27 cellular contexts compared by ENCODE assay signal in genomic region chr14:89502966-89503365, GRCh38.
DNase-seq lines count a peak whose midpoint lies in the region; ATAC-seq and TF ChIP-seq lines count a peak whose summit lies in the region.
"Had no signal": no experiment of that assay in that cellular context is flagged by ENCODE, and none has a peak within 500 bp of the region (broad histone marks: within the 10 kb centered on the region; RNA-seq: fewer than 3 reads in every experiment).

No MANE protein-coding gene starts in this region.

- no peak overlapping the region for H3K27ac ChIP-seq in CD4-positive, alpha-beta T cell (ENCODE audit: low read depth, low read length)
- no peak overlapping the region for H3K27ac ChIP-seq in OCI-LY3 (ENCODE audit: low read length)
- H3K27ac ChIP-seq in effector memory CD4-positive, alpha-beta T cell (ENCODE audit: insufficient read depth, low read length, poor library complexity, severe bottlenecking): no peak overlapping the region
- H3K27ac ChIP-seq: A549, HL-60, Peyer's patch, SJCRH30 had no signal

- H3K4me2 ChIP-seq in OCI-LY3 (ENCODE audit: low read length): peak overlapping the region; percentile 75
- H3K4me2 ChIP-seq: A549 had no signal

- H3K4me1 Mint-ChIP-seq in CD4-positive, alpha-beta T cell (ENCODE audit: low read depth): peaks cover 41% of the 10 kb centered on the region
- H3K4me1 Mint-ChIP-seq in dendritic cell treated with granulocyte-macrophage colony-stimulating factor and Interleukin-4, amounts not matched to agents 40 ng/mL and 50 ng/mL, for 4 days (ENCODE audit: low read depth): peaks cover 51% of the 10 kb centered on the region
- H3K4me1 Mint-ChIP-seq in osteocyte (ENCODE audit: unreplicated experiment): peaks cover 34% of the 10 kb centered on the region

- no peaks in the 10 kb centered on the region for H4K20me1 ChIP-seq in OCI-LY3 (ENCODE audit: insufficient read depth, low read length)

- CTCF ChIA-PET in CD4-positive, alpha-beta T cell (lab: Charles Lee): no interaction called here

- DNase-seq in CD4-positive, alpha-beta T cell: no peak
- DNase-seq in osteocyte (ENCODE audit: extremely low spot score, unreplicated experiment) (no peak), COR-L47 (lab: John Stamatoyannopoulos, UW) (no peak)
- DNase-seq in effector memory CD4-positive, alpha-beta T cell: no peak
- DNase-seq: BE2C, Caco-2, DMS 273 treated with DMSO at 0.1 percent for 48 hours, DMS79 treated with DMSO at 0.1 percent for 48 hours, H7, HFFc6, MM.1S, NCI-H1092 treated with DMSO at 0.1 percent for 48 hours, NCI-H1436 treated with DMSO at 0.1 percent for 48 hours, NCI-H1930, NCI-H226, NCI-H524, NCI-H82, Peyer's patch, SJCRH30 had no signal

- peak overlapping the region; percentile 48 for H3K27ac Mint-ChIP-seq in CD4-positive, alpha-beta T cell
- H3K27ac Mint-ChIP-seq in dendritic cell treated with granulocyte-macrophage colony-stimulating factor and Interleukin-4, amounts not matched to agents 40 ng/mL and 50 ng/mL, for 4 days: peak overlapping the region; percentile 96
- H3K27ac Mint-ChIP-seq in osteocyte (ENCODE audit: unreplicated experiment): peak overlapping the region; percentile 18

- H3K4me3 Mint-ChIP-seq in CD4-positive, alpha-beta T cell: no peak overlapping the region
- no peak overlapping the region for H3K4me3 Mint-ChIP-seq in dendritic cell treated with granulocyte-macrophage colony-stimulating factor and Interleukin-4, amounts not matched to agents 40 ng/mL and 50 ng/mL, for 4 days
- no peak overlapping the region for H3K4me3 Mint-ChIP-seq in osteocyte (ENCODE audit: unreplicated experiment)
- H3K4me3 Mint-ChIP-seq: HFFc6 had no signal

- no peaks in the 10 kb centered on the region for H3K9me3 Mint-ChIP-seq in CD4-positive, alpha-beta T cell
- no peaks in the 10 kb centered on the region for H3K9me3 Mint-ChIP-seq in dendritic cell treated with granulocyte-macrophage colony-stimulating factor and Interleukin-4, amounts not matched to agents 40 ng/mL and 50 ng/mL, for 4 days
- H3K9me3 Mint-ChIP-seq in osteocyte (ENCODE audit: unreplicated experiment): no peaks in the 10 kb centered on the region
- H3K9me3 Mint-ChIP-seq: HFFc6 had no signal

- POLR2A ChIA-PET in CD4-positive, alpha-beta T cell (lab: Charles Lee): no interaction called here

- 0 out of 2 replicates have a peak overlapping the region, but pooled peaks have one; percentile 19 for H3K4me3 ChIP-seq in OCI-LY3 (ENCODE audit: low read length)
- no peak overlapping the region for H3K4me3 ChIP-seq in effector memory CD4-positive, alpha-beta T cell (ENCODE audit: insufficient read depth, low read depth, low read length, poor library complexity, severe bottlenecking)
- H3K4me3 ChIP-seq: A549, GM12878, K562, Peyer's patch, SJCRH30 had no signal

- TF ChIP-seq CTCF in CD4-positive, alpha-beta T cell (IDR thresholded peaks at IDR 0.05): no peak
- TF ChIP-seq CTCF in OCI-LY3 (IDR thresholded peaks at IDR 0.05; ENCODE audit: low read depth, low read length): no peak
- TF ChIP-seq CTCF in osteocyte (IDR thresholded peaks at IDR 0.05): no peak

- no peak for ATAC-seq in CD4-positive, alpha-beta T cell (ENCODE audit: poor library complexity)
- no peak for ATAC-seq in HG02678 (IDR thresholded peaks at IDR 0.05; ENCODE audit: unreplicated experiment)
- ATAC-seq: A549, HepG2, K562 had no signal

- no peaks in the 10 kb centered on the region for H3K36me3 ChIP-seq in OCI-LY3 (replicated peaks; ENCODE audit: low read depth, low read length)
- peaks cover 4% of the 10 kb centered on the region for H3K36me3 ChIP-seq in effector memory CD4-positive, alpha-beta T cell (ENCODE audit: control insufficient read depth, insufficient read depth, low read length)
- H3K36me3 ChIP-seq: BE2C, Peyer's patch, SJCRH30 had no signal

- H3K9me3 ChIP-seq in CD4-positive, alpha-beta T cell (ENCODE audit: control insufficient read depth, low read length): no peaks in the 10 kb centered on the region
- H3K9me3 ChIP-seq in OCI-LY3 (ENCODE audit: insufficient read depth, low read length): no peaks in the 10 kb centered on the region
- H3K9me3 ChIP-seq in effector memory CD4-positive, alpha-beta T cell (ENCODE audit: control insufficient read depth, low read length): no peaks in the 10 kb centered on the region
- H3K9me3 ChIP-seq: A549, BE2C, Caco-2, Peyer's patch, SJCRH30 had no signal

- no peak overlapping the region for H2AFZ ChIP-seq in OCI-LY3 (ENCODE audit: low read depth, low read length)

- intact Hi-C loops in CD4-positive, alpha-beta T cell (cut with DNase I, micrococcal nuclease): loop anchor here in 1 of 2 experiments (10.0 kb wide), 1 partner anchor 262 kb away; no protein-coding TSS in a partner anchor
- intact Hi-C loops in dendritic cell treated with granulocyte-macrophage colony-stimulating factor and Interleukin-4, amounts not matched to agents 40 ng/mL and 50 ng/mL, for 4 days (cut with micrococcal nuclease): no loop called here

- no peaks in the 10 kb centered on the region for H3K27me3 ChIP-seq in CD4-positive, alpha-beta T cell (ENCODE audit: control insufficient read depth, insufficient read depth, low read length)
- no peaks in the 10 kb centered on the region for H3K27me3 ChIP-seq in OCI-LY3 (ENCODE audit: low read depth, low read length)
- no peaks in the 10 kb centered on the region for H3K27me3 ChIP-seq in effector memory CD4-positive, alpha-beta T cell (replicated peaks; ENCODE audit: control insufficient read depth, insufficient read depth, low read length, poor library complexity, severe bottlenecking)
- H3K27me3 ChIP-seq: BE2C, Peyer's patch, SJCRH30 had no signal

- H3K79me2 ChIP-seq in OCI-LY3 (ENCODE audit: low read length): no peaks in the 10 kb centered on the region

- no peak overlapping the region for H3K9ac ChIP-seq in OCI-LY3 (ENCODE audit: low read length)

- peaks cover 53% of the 10 kb centered on the region for H3K36me3 Mint-ChIP-seq in CD4-positive, alpha-beta T cell (ENCODE audit: low read depth)
- H3K36me3 Mint-ChIP-seq in dendritic cell treated with granulocyte-macrophage colony-stimulating factor and Interleukin-4, amounts not matched to agents 40 ng/mL and 50 ng/mL, for 4 days (ENCODE audit: low read depth): peaks cover 12% of the 10 kb centered on the region
- H3K36me3 Mint-ChIP-seq in osteocyte (ENCODE audit: unreplicated experiment): peaks cover 4% of the 10 kb centered on the region

- H3K4me1 ChIP-seq in OCI-LY3 (ENCODE audit: low read length): peaks cover 32% of the 10 kb centered on the region
- no peaks in the 10 kb centered on the region for H3K4me1 ChIP-seq in effector memory CD4-positive, alpha-beta T cell (ENCODE audit: control insufficient read depth, insufficient read depth, low read length, poor library complexity, severe bottlenecking)
- H3K4me1 ChIP-seq: BE2C, Caco-2 had no signal

- no peaks in the 10 kb centered on the region for H3K27me3 Mint-ChIP-seq in CD4-positive, alpha-beta T cell
- no peaks in the 10 kb centered on the region for H3K27me3 Mint-ChIP-seq in dendritic cell treated with granulocyte-macrophage colony-stimulating factor and Interleukin-4, amounts not matched to agents 40 ng/mL and 50 ng/mL, for 4 days
- no peaks in the 10 kb centered on the region for H3K27me3 Mint-ChIP-seq in osteocyte (ENCODE audit: unreplicated experiment)

Comparison
In these comparisons a context has a peak if more than half of its experiments do, and no peak if none do; other contexts are left out.
1. H3K27ac Mint-ChIP-seq: peak in every context shown above with its lines; median percentile 96 in dendritic cell treated with granulocyte-macrophage colony-stimulating factor and Interleukin-4, amounts not matched to agents 40 ng/mL and 50 ng/mL, for 4 days; 48 in CD4-positive, alpha-beta T cell; 18 in osteocyte.